8 cellular contexts compared by ENCODE assay signal in genomic region chr5:36414869-36415282, GRCh38.
A peak's percentile ranks its signal among the peaks of the same experiment; 100 is the strongest.
DNase-seq lines count a peak whose midpoint lies in the region; ATAC-seq, FAIRE-seq and TF ChIP-seq lines count a peak whose summit lies in the region.

No MANE protein-coding gene starts in this region.

- intact Hi-C loops in activated CD4-positive, alpha-beta T cell treated with anti-CD3 and anti-CD28 coated beads, Interleukin-2, amount 10 ng/mL, durations not matched to agents 24 days and 14 days (cut with micrococcal nuclease), result loop anchor here (1.0 to 5.0 kb wide), 2 partner anchors 92 to 277 kb away; no protein-coding TSS in a partner anchor

- FAIRE-seq in frontal cortex (lab: Jason Lieb, UNC), result peak; percentile 92

- peak; percentile 34 for TF ChIP-seq CTCF in AG09309 (IDR thresholded peaks at IDR 0.05; ENCODE audit: control insufficient read depth, insufficient read depth, low read depth, low read length, missing control alignments)
- peak; percentile 23 for TF ChIP-seq CTCF in HFF-Myc (IDR thresholded peaks at IDR 0.05; ENCODE audit: low read depth, low read length, missing control alignments)

- DNase-seq in AG09309 (ENCODE audit: low read depth) (peak; percentile 35), HFF-Myc (ENCODE audit: extremely low read depth, low read depth) (no peak), RPMI8226 (peak; percentile 2), frontal cortex (ENCODE audit: low spot score in 2 of 2) (peak; percentile 21 to 40), skeletal muscle cell (ENCODE audit: low read depth) (peak; percentile 39), mucosa of gallbladder (ENCODE audit: low spot score) (no peak)
- DNase-seq in activated CD4-positive, alpha-beta T cell treated with anti-CD3 and anti-CD28 coated beads, Interleukin-2, amount 10 ng/mL, durations not matched to agents 24 days and 14 days, result no peak
- no peak for DNase-seq in activated naive CD8-positive, alpha-beta T cell treated with anti-CD3 and anti-CD28 coated beads, Interleukin-2, amount 50 U/mL, for 24 hours

- H3K27me3 Mint-ChIP-seq in activated CD4-positive, alpha-beta T cell treated with anti-CD3 and anti-CD28 coated beads, Interleukin-2, amount 10 ng/mL, durations not matched to agents 24 days and 14 days, result peaks cover 6% of the 10 kb centered on the region
- H3K27me3 Mint-ChIP-seq in activated naive CD8-positive, alpha-beta T cell treated with anti-CD3 and anti-CD28 coated beads, Interleukin-2, amount 50 U/mL, for 24 hours, result peaks cover 9% of the 10 kb centered on the region

- H3K4me3 ChIP-seq in AG09309 (ENCODE audit: control insufficient read depth, low read depth, low read length), result no peak overlapping the region
- H3K4me3 ChIP-seq in HFF-Myc (replicated peaks; ENCODE audit: low read depth, low read length), result no peak overlapping the region
- H3K4me3 ChIP-seq in skeletal muscle cell (ENCODE audit: low read depth, low read length), result no peak overlapping the region

- H3K9me3 Mint-ChIP-seq in activated CD4-positive, alpha-beta T cell treated with anti-CD3 and anti-CD28 coated beads, Interleukin-2, amount 10 ng/mL, durations not matched to agents 24 days and 14 days, result peaks cover 5% of the 10 kb centered on the region
- peaks cover 4% of the 10 kb centered on the region for H3K9me3 Mint-ChIP-seq in activated naive CD8-positive, alpha-beta T cell treated with anti-CD3 and anti-CD28 coated beads, Interleukin-2, amount 50 U/mL, for 24 hours

- H3K27ac Mint-ChIP-seq in activated CD4-positive, alpha-beta T cell treated with anti-CD3 and anti-CD28 coated beads, Interleukin-2, amount 10 ng/mL, durations not matched to agents 24 days and 14 days, result no peak overlapping the region
- H3K27ac Mint-ChIP-seq in activated naive CD8-positive, alpha-beta T cell treated with anti-CD3 and anti-CD28 coated beads, Interleukin-2, amount 50 U/mL, for 24 hours, result no peak overlapping the region

- peaks cover 5% of the 10 kb centered on the region for H3K4me1 Mint-ChIP-seq in activated CD4-positive, alpha-beta T cell treated with anti-CD3 and anti-CD28 coated beads, Interleukin-2, amount 10 ng/mL, durations not matched to agents 24 days and 14 days
- H3K4me1 Mint-ChIP-seq in activated naive CD8-positive, alpha-beta T cell treated with anti-CD3 and anti-CD28 coated beads, Interleukin-2, amount 50 U/mL, for 24 hours, result peaks cover 6% of the 10 kb centered on the region

- H3K4me3 Mint-ChIP-seq in activated CD4-positive, alpha-beta T cell treated with anti-CD3 and anti-CD28 coated beads, Interleukin-2, amount 10 ng/mL, durations not matched to agents 24 days and 14 days, result no peak overlapping the region
- H3K4me3 Mint-ChIP-seq in activated naive CD8-positive, alpha-beta T cell treated with anti-CD3 and anti-CD28 coated beads, Interleukin-2, amount 50 U/mL, for 24 hours, result no peak overlapping the region

- no peak for ATAC-seq in activated naive CD8-positive, alpha-beta T cell treated with anti-CD3 and anti-CD28 coated beads, Interleukin-2, amount 50 U/mL, for 24 hours

- no peaks in the 10 kb centered on the region for H3K36me3 Mint-ChIP-seq in activated CD4-positive, alpha-beta T cell treated with anti-CD3 and anti-CD28 coated beads, Interleukin-2, amount 10 ng/mL, durations not matched to agents 24 days and 14 days (ENCODE audit: low read depth)
- H3K36me3 Mint-ChIP-seq in activated naive CD8-positive, alpha-beta T cell treated with anti-CD3 and anti-CD28 coated beads, Interleukin-2, amount 50 U/mL, for 24 hours (ENCODE audit: low read depth), result no peaks in the 10 kb centered on the region

Comparison
In these comparisons a context has a peak if more than half of its experiments do, and no peak if none do; other contexts are left out.
1. DNase-seq: peak in AG09309 (single experiment), RPMI8226 (single experiment), frontal cortex (2 of 2) and skeletal muscle cell (single experiment); none in HFF-Myc (single experiment), activated CD4-positive, alpha-beta T cell treated with anti-CD3 and anti-CD28 coated beads, Interleukin-2, amount 10 ng/mL, durations not matched to agents 24 days and 14 days (single experiment), activated naive CD8-positive, alpha-beta T cell treated with anti-CD3 and anti-CD28 coated beads, Interleukin-2, amount 50 U/mL, for 24 hours (single experiment) and mucosa of gallbladder (single experiment).